8 cellular contexts compared by ENCODE assay signal in genomic region chr19:23071087-23071511, GRCh38. TPM values are rescaled to one million over a fixed set of nuclear protein-coding genes. Genes with fewer than 3 reads are reported as not detected.
DNase-seq lines count a peak whose midpoint lies in the region; ATAC-seq, FAIRE-seq and TF ChIP-seq lines count a peak whose summit lies in the region.

No MANE protein-coding gene starts in this region.

- no peak for TF ChIP-seq CTCF in GM06990 (IDR thresholded peaks at IDR 0.05; ENCODE audit: insufficient read depth, low read length, poor library complexity, severe bottlenecking)

- FAIRE-seq in frontal cortex (lab: Jason Lieb, UNC): no peak

- H3K4me3 Mint-ChIP-seq in effector memory CD8-positive, alpha-beta T cell: no peak overlapping the region

- no peaks in the 10 kb centered on the region for H3K27me3 ChIP-seq in GM06990 (replicated peaks; ENCODE audit: control insufficient read depth, insufficient read depth, low read length)

- no peak for ATAC-seq in GM21717 (IDR thresholded peaks at IDR 0.05; ENCODE audit: unreplicated experiment)
- no peak for ATAC-seq in effector memory CD8-positive, alpha-beta T cell (replicated peaks)

- H3K27ac Mint-ChIP-seq in effector memory CD8-positive, alpha-beta T cell: no peak overlapping the region

- no peaks in the 10 kb centered on the region for H3K36me3 ChIP-seq in GM06990 (ENCODE audit: control insufficient read depth, insufficient read depth, low read length)

- no peaks in the 10 kb centered on the region for H3K4me1 Mint-ChIP-seq in effector memory CD8-positive, alpha-beta T cell (ENCODE audit: low read depth in 2 of 2)

- H3K4me3 ChIP-seq in GM06990 (replicated peaks; ENCODE audit: low read depth, low read length): peak overlapping the region; percentile 48
- H3K4me3 ChIP-seq in skeletal muscle cell (ENCODE audit: low read depth, low read length): peak overlapping the region; percentile 49

- H3K27me3 Mint-ChIP-seq in effector memory CD8-positive, alpha-beta T cell: peaks cover 15 to 22% of the 10 kb centered on the region in 2 donors

- peaks cover 0 to 7% of the 10 kb centered on the region in 2 donors for H3K9me3 Mint-ChIP-seq in effector memory CD8-positive, alpha-beta T cell

- DNase-seq in GM06990 (ENCODE audit: extremely low read depth, insufficient read length) (peak; percentile 44), NCI-H510A (lab: John Stamatoyannopoulos, UW) (peak; percentile 12), frontal cortex (ENCODE audit: low spot score in 2 of 2) (peak; percentile 22 to 24), skeletal muscle cell (ENCODE audit: low read depth) (no peak), NCI-H2107 (lab: John Stamatoyannopoulos, UW) (no peak), NCI-H1694 (lab: John Stamatoyannopoulos, UW) (no peak)
- DNase-seq in effector memory CD8-positive, alpha-beta T cell: no peak

- no peaks in the 10 kb centered on the region for H3K36me3 Mint-ChIP-seq in effector memory CD8-positive, alpha-beta T cell (ENCODE audit: insufficient read depth)

RNA-seq across cellular contexts. Expression of gene ZNF730, which starts 45.7 kb away (rescaled TPM):
- total RNA-seq in frontal cortex: 25.3 TPM

Comparison
In these comparisons a context has a peak if more than half of its experiments do, and no peak if none do; other contexts are left out.
1. DNase-seq: peak in GM06990 (single experiment), NCI-H510A (single experiment) and frontal cortex (2 of 2); none in skeletal muscle cell (single experiment), NCI-H2107 (single experiment), effector memory CD8-positive, alpha-beta T cell (0 of 3) and NCI-H1694 (single experiment).